In genomic region chr2:205574041-205574440, GRCh38 we compare ENCODE assay signal across 16 cellular contexts.
"Had no signal": no experiment of that assay in that cellular context is flagged by ENCODE, and none has a peak within 500 bp of the region (broad histone marks: within the 10 kb centered on the region; RNA-seq: fewer than 3 reads in every experiment).

No MANE protein-coding gene starts in this region.

- FAIRE-seq: islet of Langerhans, TTC549 had no signal

- H3K36me3 ChIP-seq: cardiac muscle cell, colonic mucosa had no signal

- ATAC-seq: activated T-cell treated with anti-CD3 and anti-CD28 coated beads, Interleukin-2, amount 50 U/mL, for 4 hours; left lobe of liver; natural killer cell treated with Interleukin-12 subunit alpha and Interleukin-12 subunit beta and Interleukin-15 and Interleukin-18, amount 100 ng/mL, for 72 hours; right cardiac atrium; stimulated activated memory B cell treated with anti-CD40 and anti-IgM and Interleukin-4, amounts not matched to agents 10 μg/mL and 1 μg/mL and 100 μg/mL, for 72 hours had no signal

- H3K27ac ChIP-seq: cardiac muscle cell, colonic mucosa, tibial nerve had no signal

- H3K27me3 ChIP-seq: cardiac muscle cell, colonic mucosa, tibial nerve had no signal

- H3K4me1 ChIP-seq: colonic mucosa, tibial nerve had no signal

- H3K9me3 ChIP-seq: colonic mucosa had no signal

- H3K4me3 ChIP-seq: cardiac muscle cell, colonic mucosa, tibial nerve had no signal

- DNase-seq: activated gamma-delta T cell treated with Interleukin-2 at 50 U/mL for 16 hours; activated naive CD8-positive, alpha-beta T cell treated with anti-CD3 and anti-CD28 coated beads for 36 hours; activated T-cell treated with anti-CD3 and anti-CD28 coated beads, Interleukin-2, amount 50 U/mL, for 4 hours; aorta; colonic mucosa; effector CD4-positive, alpha-beta T cell; nucleus accumbens; right cardiac atrium; T-helper 2 cell had no signal
